Comparison of ENCODE assay signal across 29 cellular contexts in genomic region chr2:217283505-217283904, GRCh38.
"Had no signal": no experiment of that assay in that cellular context is flagged by ENCODE, and none has a peak within 500 bp of the region (broad histone marks: within the 10 kb centered on the region; RNA-seq: fewer than 3 reads in every experiment).

No MANE protein-coding gene starts in this region.

- H3K9me3 ChIP-seq: heart left ventricle, stomach, suprapubic skin, transverse colon, vagina had no signal

- H3K27ac Mint-ChIP-seq: activated CD4-positive, alpha-beta T cell treated with anti-CD3 and anti-CD28 coated beads, Interleukin-2, amount 10 ng/mL, durations not matched to agents 7 days and 5 days; activated CD8-positive, alpha-beta memory T cell treated with anti-CD3 and anti-CD28 coated beads, Interleukin-2, amount 10 ng/mL, durations not matched to agents 7 days and 5 days; activated CD8-positive, alpha-beta T cell treated with anti-CD3 and anti-CD28 coated beads for 36 hours; activated naive CD8-positive, alpha-beta T cell treated with anti-CD3 and anti-CD28 coated beads, Interleukin-2, amount 50 U/mL, for 24 hours; naive thymus-derived CD4-positive, alpha-beta T cell; stimulated activated effector memory CD8-positive, alpha-beta T cell treated with anti-CD3 and anti-CD28 coated beads, Interleukin-12 subunit alpha, Interleukin-12 subunit beta, amount 100 ng/mL, for 72 hours; T-helper 2 cell treated with Interferon-gamma antibody and Interleukin-4, amounts not matched to agents 5 μg/mL and 100 μg/mL, for 36 hours had no signal

- H3K27ac ChIP-seq: brain microvascular endothelial cell, heart left ventricle, neural progenitor cell, stomach, suprapubic skin, transverse colon, vagina, VCaP had no signal

- H3K4me1 Mint-ChIP-seq: activated CD4-positive, alpha-beta T cell treated with anti-CD3 and anti-CD28 coated beads, Interleukin-2, amount 10 ng/mL, durations not matched to agents 7 days and 5 days; activated CD8-positive, alpha-beta memory T cell treated with anti-CD3 and anti-CD28 coated beads, Interleukin-2, amount 10 ng/mL, durations not matched to agents 7 days and 5 days; activated naive CD8-positive, alpha-beta T cell treated with anti-CD3 and anti-CD28 coated beads, Interleukin-2, amount 50 U/mL, for 24 hours; neural progenitor cell; stimulated activated effector memory CD8-positive, alpha-beta T cell treated with anti-CD3 and anti-CD28 coated beads, Interleukin-12 subunit alpha, Interleukin-12 subunit beta, amount 100 ng/mL, for 72 hours had no signal

- H3K9me3 Mint-ChIP-seq: activated CD4-positive, alpha-beta T cell treated with anti-CD3 and anti-CD28 coated beads, Interleukin-2, amount 10 ng/mL, durations not matched to agents 7 days and 5 days; activated CD8-positive, alpha-beta T cell treated with anti-CD3 and anti-CD28 coated beads for 36 hours; activated naive CD8-positive, alpha-beta T cell treated with anti-CD3 and anti-CD28 coated beads, Interleukin-2, amount 50 U/mL, for 24 hours; stimulated activated effector memory CD8-positive, alpha-beta T cell treated with anti-CD3 and anti-CD28 coated beads, Interleukin-12 subunit alpha, Interleukin-12 subunit beta, amount 100 ng/mL, for 72 hours; T-helper 2 cell treated with Interferon-gamma antibody and Interleukin-4, amounts not matched to agents 5 μg/mL and 100 μg/mL, for 36 hours had no signal

- H3K4me2 ChIP-seq: neural progenitor cell had no signal

- H3K27me3 ChIP-seq: brain microvascular endothelial cell, neural progenitor cell, stomach, suprapubic skin, transverse colon, vagina had no signal

- H3K4me1 ChIP-seq: neural progenitor cell had no signal

- H3K36me3 Mint-ChIP-seq: activated CD8-positive, alpha-beta memory T cell treated with anti-CD3 and anti-CD28 coated beads, Interleukin-2, amount 10 ng/mL, durations not matched to agents 7 days and 5 days; neural progenitor cell; stimulated activated effector memory CD8-positive, alpha-beta T cell treated with anti-CD3 and anti-CD28 coated beads, Interleukin-12 subunit alpha, Interleukin-12 subunit beta, amount 100 ng/mL, for 72 hours had no signal

- H3K4me3 ChIP-seq: heart left ventricle, lung, neural progenitor cell, stomach, suprapubic skin, transverse colon, vagina had no signal

- ATAC-seq: activated CD8-positive, alpha-beta memory T cell treated with anti-CD3 and anti-CD28 coated beads, Interleukin-2, amount 10 ng/mL, durations not matched to agents 7 days and 5 days; activated CD8-positive, alpha-beta T cell treated with anti-CD3 and anti-CD28 coated beads for 36 hours; activated naive CD8-positive, alpha-beta T cell treated with anti-CD3 and anti-CD28 coated beads, Interleukin-2, amount 50 U/mL, for 24 hours; left cardiac atrium; naive thymus-derived CD4-positive, alpha-beta T cell; stimulated activated effector memory CD8-positive, alpha-beta T cell treated with anti-CD3 and anti-CD28 coated beads, Interleukin-12 subunit alpha, Interleukin-12 subunit beta, amount 100 ng/mL, for 72 hours had no signal

- H2AFZ ChIP-seq: neural progenitor cell had no signal

- DNase-seq: activated CD4-positive, alpha-beta T cell treated with anti-CD3 and anti-CD28 coated beads, Interleukin-2, amount 10 ng/mL, durations not matched to agents 7 days and 5 days; activated CD4-positive, CD25-positive, alpha-beta regulatory T cell treated with anti-CD3 and anti-CD28 coated beads, Interleukin-2, amount 50 U/mL, for 72 hours; activated CD8-positive, alpha-beta memory T cell treated with anti-CD3 and anti-CD28 coated beads, Interleukin-2, amount 10 ng/mL, durations not matched to agents 7 days and 5 days; activated CD8-positive, alpha-beta T cell treated with anti-CD3 and anti-CD28 coated beads for 36 hours; activated gamma-delta T cell; activated naive CD4-positive, alpha-beta T cell treated with anti-CD3 and anti-CD28 coated beads, Interleukin-2, amount 50 U/mL, for 16 hours; activated naive CD8-positive, alpha-beta T cell treated with anti-CD3 and anti-CD28 coated beads, Interleukin-2, amount 50 U/mL, for 24 hours; activated T-cell treated with anti-CD3 and anti-CD28 coated beads for 4 hours; anterior cingulate cortex; brain microvascular endothelial cell; central memory CD4-positive, alpha-beta T cell; dermis blood vessel endothelial cell; effector CD8-positive, alpha-beta T cell; erythroblast; heart left ventricle; islet precursor cell; left cardiac atrium; naive thymus-derived CD4-positive, alpha-beta T cell; posterior cingulate gyrus; stimulated activated CD4-positive, alpha-beta T cell treated with anti-CD3 and anti-CD28 coated beads, Interleukin-1b, Interleukin-23, amount 100 ng/mL, for 48 hours; stomach; transverse colon had no signal

- H3K9ac ChIP-seq: neural progenitor cell had no signal

- H3K36me3 ChIP-seq: brain microvascular endothelial cell, heart left ventricle, neural progenitor cell, stomach, suprapubic skin, transverse colon, vagina had no signal

- H3K27me3 Mint-ChIP-seq: activated CD4-positive, alpha-beta T cell treated with anti-CD3 and anti-CD28 coated beads, Interleukin-2, amount 10 ng/mL, durations not matched to agents 7 days and 5 days; activated CD8-positive, alpha-beta memory T cell treated with anti-CD3 and anti-CD28 coated beads, Interleukin-2, amount 10 ng/mL, durations not matched to agents 7 days and 5 days; activated CD8-positive, alpha-beta T cell treated with anti-CD3 and anti-CD28 coated beads for 36 hours; activated naive CD8-positive, alpha-beta T cell treated with anti-CD3 and anti-CD28 coated beads, Interleukin-2, amount 50 U/mL, for 24 hours; naive thymus-derived CD4-positive, alpha-beta T cell had no signal

- H3K4me3 Mint-ChIP-seq: activated CD4-positive, alpha-beta T cell treated with anti-CD3 and anti-CD28 coated beads, Interleukin-2, amount 10 ng/mL, durations not matched to agents 7 days and 5 days; activated CD8-positive, alpha-beta memory T cell treated with anti-CD3 and anti-CD28 coated beads, Interleukin-2, amount 10 ng/mL, durations not matched to agents 7 days and 5 days; activated CD8-positive, alpha-beta T cell treated with anti-CD3 and anti-CD28 coated beads for 36 hours; activated naive CD8-positive, alpha-beta T cell treated with anti-CD3 and anti-CD28 coated beads, Interleukin-2, amount 50 U/mL, for 24 hours; naive thymus-derived CD4-positive, alpha-beta T cell; neural progenitor cell; stimulated activated effector memory CD8-positive, alpha-beta T cell treated with anti-CD3 and anti-CD28 coated beads, Interleukin-12 subunit alpha, Interleukin-12 subunit beta, amount 100 ng/mL, for 72 hours; T-helper 2 cell treated with Interferon-gamma antibody and Interleukin-4, amounts not matched to agents 5 μg/mL and 100 μg/mL, for 36 hours had no signal
